13 cellular contexts compared by ENCODE assay signal in genomic region chr9:132857601-132858342, GRCh38. TPM values are rescaled to one million over a fixed set of nuclear protein-coding genes. Genes with fewer than 3 reads are reported as not detected.
DNase-seq lines count a peak whose midpoint lies in the region; ATAC-seq and TF ChIP-seq lines count a peak whose summit lies in the region.
"Had no signal": no experiment of that assay in that cellular context is flagged by ENCODE, and none has a peak within 500 bp of the region (broad histone marks: within the 10 kb centered on the region; RNA-seq: fewer than 3 reads in every experiment).

No MANE protein-coding gene starts in this region.

- no peak for TF ChIP-seq EP300 in stomach (IDR thresholded peaks at IDR 0.05)

- H3K27me3 ChIP-seq in stomach: peaks cover 0 to 5% (median 0%) of the 10 kb centered on the region in 3 donors
- H3K27me3 ChIP-seq: SJSA1 had no signal

- TF ChIP-seq POLR2A in stomach (IDR thresholded peaks at IDR 0.05): no peak

- no peak overlapping the region for H3K4me3 ChIP-seq in stomach
- H3K4me3 ChIP-seq: lower lobe of right lung, SJSA1 had no signal

- H3K27me3 Mint-ChIP-seq in glutamatergic neuron (ENCODE audit: unreplicated experiment): peaks cover 7% of the 10 kb centered on the region

- H3K36me3 ChIP-seq in stomach: peaks cover 0 to 2% (median 0%) of the 10 kb centered on the region in 4 donors
- H3K36me3 ChIP-seq: lower lobe of right lung, SJSA1 had no signal

- H3K4me1 ChIP-seq in stomach: peaks cover 8 to 27% (median 15%) of the 10 kb centered on the region in 4 donors
- H3K4me1 ChIP-seq: lower lobe of right lung, SJSA1 had no signal

- H3K4me1 Mint-ChIP-seq in glutamatergic neuron (ENCODE audit: low read depth, unreplicated experiment): peaks cover 4% of the 10 kb centered on the region

- WGBS in stomach, 5 donors: 47 to 65% (median 54%) methylated on average over 13 to 24 of the region's 24 CpGs

- DNase-seq in NCI-H2107 treated with DMSO at 0.1 percent for 48 hours (lab: John Stamatoyannopoulos, UW; ENCODE audit: unreplicated experiment): peak; percentile 25
- DNase-seq in NCI-H2107 (lab: John Stamatoyannopoulos, UW): no peak
- peak; percentile 73 for DNase-seq in NCI-H345 treated with DMSO at 0.1 percent for 48 hours (lab: John Stamatoyannopoulos, UW; ENCODE audit: unreplicated experiment)
- DNase-seq in glutamatergic neuron: peak; percentile 31
- no peak for DNase-seq in stomach
- no peak for DNase-seq in posterior vena cava (ENCODE audit: low spot score)
- DNase-seq: activated CD8-positive, alpha-beta T cell treated with anti-CD3 and anti-CD28 coated beads, Interleukin-2, amount 10 ng/mL, durations not matched to agents 7 days and 5 days; lower lobe of right lung; NCI-H2029 treated with DMSO at 0.1 percent for 48 hours had no signal

- no peaks in the 10 kb centered on the region for H3K9me3 ChIP-seq in stomach
- H3K9me3 ChIP-seq: lower lobe of right lung, SJSA1 had no signal

- H3K36me3 Mint-ChIP-seq in glutamatergic neuron (ENCODE audit: unreplicated experiment): no peaks in the 10 kb centered on the region

- TF ChIP-seq CTCF in glutamatergic neuron (IDR thresholded peaks at IDR 0.05; ENCODE audit: partially characterized antibody, unreplicated experiment): no peak
- TF ChIP-seq CTCF in stomach (IDR thresholded peaks at IDR 0.05): no peak

- H3K27ac Mint-ChIP-seq in glutamatergic neuron (ENCODE audit: unreplicated experiment): no peak overlapping the region
- H3K27ac Mint-ChIP-seq: activated CD8-positive, alpha-beta T cell treated with anti-CD3 and anti-CD28 coated beads, Interleukin-2, amount 10 ng/mL, durations not matched to agents 7 days and 5 days had no signal

- intact Hi-C loops in stomach (cut with DNase I; ENCODE audit: low total_unique reads) (no loop called here), posterior vena cava (cut with DNase I) (no loop called here)

- no peak overlapping the region for H3K4me3 Mint-ChIP-seq in glutamatergic neuron (ENCODE audit: unreplicated experiment)
- H3K4me3 Mint-ChIP-seq: activated CD8-positive, alpha-beta T cell treated with anti-CD3 and anti-CD28 coated beads, Interleukin-2, amount 10 ng/mL, durations not matched to agents 7 days and 5 days had no signal

- H3K9me3 Mint-ChIP-seq in glutamatergic neuron (ENCODE audit: unreplicated experiment): peaks cover 2% of the 10 kb centered on the region

- ATAC-seq in activated CD4-positive, CD25-positive, alpha-beta regulatory T cell treated with anti-CD3 and anti-CD28 coated beads, Interleukin-2, amount 50 U/mL, for 24 hours: no peak
- ATAC-seq in HG03432 (IDR thresholded peaks at IDR 0.05; ENCODE audit: unreplicated experiment): no peak
- ATAC-seq: activated CD8-positive, alpha-beta T cell treated with anti-CD3 and anti-CD28 coated beads, Interleukin-2, amount 10 ng/mL, durations not matched to agents 7 days and 5 days had no signal

- peak overlapping the region in 4 of 5 donors; percentile 49 to 84 (median 54) for H3K27ac ChIP-seq in stomach
- H3K27ac ChIP-seq: HL-60, lower lobe of right lung, SJSA1 had no signal

RNA-seq across cellular contexts. Expression of gene AK8, which starts 20.3 kb away (rescaled TPM):
- total RNA-seq in glutamatergic neuron (ENCODE audit: unreplicated experiment) (0.44 TPM), stomach (under 1 TPM in 1 of 5 donors, not detected in 4; 0.89 TPM), posterior vena cava (1 to 10 TPM in 1 of 2 donors, under 1 TPM in 1; 0.24 to 1.3 TPM)
- polyA plus RNA-seq in stomach: under 1 TPM in 2 of 3 donors, not detected in 1; 0.56 to 0.60 TPM

RNA-seq across cellular contexts. Expression of gene SPACA9, which starts 20.9 kb away (rescaled TPM):
- total RNA-seq in glutamatergic neuron (ENCODE audit: unreplicated experiment): 5.0 TPM
- 1 to 10 TPM in 1 of 5 donors, under 1 TPM in 2, not detected in 2; 0.29 to 2.2 (median 0.55) TPM for total RNA-seq in stomach
- 1 to 10 TPM; 1.8 to 4.8 (median 3.4) TPM for polyA plus RNA-seq in stomach
- total RNA-seq in posterior vena cava: 1 to 10 TPM; 2.7 to 3.7 TPM

Comparison
In these comparisons a context has a peak if more than half of its experiments do, and no peak if none do; other contexts are left out.
1. DNase-seq: peak in NCI-H2107 treated with DMSO at 0.1 percent for 48 hours (single experiment), NCI-H345 treated with DMSO at 0.1 percent for 48 hours (single experiment) and glutamatergic neuron (single experiment); none in NCI-H2107 (single experiment), stomach (single experiment) and posterior vena cava (single experiment).